1 cellular context compared by ENCODE assay signal in the genomic region with DNA sequence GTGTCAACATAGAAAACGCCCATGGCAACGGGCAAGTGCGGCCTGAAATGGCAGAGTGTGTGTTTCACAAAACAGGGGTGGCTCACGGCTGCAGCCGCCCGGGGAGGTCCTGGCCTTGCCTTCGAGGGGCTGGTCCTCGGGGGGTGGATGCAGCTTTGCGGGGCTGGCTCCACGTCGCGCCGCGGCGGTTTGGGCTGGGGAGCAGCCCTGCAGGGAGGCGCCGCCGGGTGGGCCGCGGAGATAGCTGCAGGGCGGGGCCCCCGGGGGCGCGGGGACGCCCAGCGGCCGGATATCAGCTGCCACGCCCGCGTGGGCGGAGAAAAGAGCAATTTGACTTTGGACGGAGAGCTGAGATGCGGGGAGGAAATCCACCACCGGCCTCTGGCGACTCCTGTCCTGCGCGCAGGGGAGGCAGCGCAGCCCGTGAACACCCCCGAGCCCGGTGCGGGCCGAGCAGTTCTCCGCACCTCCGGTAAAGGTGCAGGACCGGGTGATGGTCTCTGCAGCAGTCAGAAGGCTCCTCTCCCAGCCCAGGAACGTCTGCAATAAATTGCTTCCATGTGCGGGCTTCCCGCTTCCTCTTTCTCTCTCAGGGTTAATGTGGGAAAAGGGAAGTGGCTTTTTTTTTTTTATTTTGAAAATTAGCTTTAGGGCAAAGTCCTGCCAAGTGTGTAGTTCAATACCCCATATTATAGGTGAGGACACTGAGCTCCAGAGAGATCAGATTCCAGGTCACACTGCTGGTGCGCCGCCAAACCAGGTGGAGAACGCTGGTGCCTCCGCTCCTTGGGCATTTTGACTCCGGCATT.
A peak's percentile ranks its signal among the peaks of the same experiment; 100 is the strongest.
TF ChIP-seq lines count a peak whose summit lies in the region.

No MANE protein-coding gene starts in this region.

TF ChIP-seq in K562, 482 proteins besides CTCF, POLR2A, EP300 and RAD21 (continued from another document and continues in another):
- TF ChIP-seq, protein P1, sequence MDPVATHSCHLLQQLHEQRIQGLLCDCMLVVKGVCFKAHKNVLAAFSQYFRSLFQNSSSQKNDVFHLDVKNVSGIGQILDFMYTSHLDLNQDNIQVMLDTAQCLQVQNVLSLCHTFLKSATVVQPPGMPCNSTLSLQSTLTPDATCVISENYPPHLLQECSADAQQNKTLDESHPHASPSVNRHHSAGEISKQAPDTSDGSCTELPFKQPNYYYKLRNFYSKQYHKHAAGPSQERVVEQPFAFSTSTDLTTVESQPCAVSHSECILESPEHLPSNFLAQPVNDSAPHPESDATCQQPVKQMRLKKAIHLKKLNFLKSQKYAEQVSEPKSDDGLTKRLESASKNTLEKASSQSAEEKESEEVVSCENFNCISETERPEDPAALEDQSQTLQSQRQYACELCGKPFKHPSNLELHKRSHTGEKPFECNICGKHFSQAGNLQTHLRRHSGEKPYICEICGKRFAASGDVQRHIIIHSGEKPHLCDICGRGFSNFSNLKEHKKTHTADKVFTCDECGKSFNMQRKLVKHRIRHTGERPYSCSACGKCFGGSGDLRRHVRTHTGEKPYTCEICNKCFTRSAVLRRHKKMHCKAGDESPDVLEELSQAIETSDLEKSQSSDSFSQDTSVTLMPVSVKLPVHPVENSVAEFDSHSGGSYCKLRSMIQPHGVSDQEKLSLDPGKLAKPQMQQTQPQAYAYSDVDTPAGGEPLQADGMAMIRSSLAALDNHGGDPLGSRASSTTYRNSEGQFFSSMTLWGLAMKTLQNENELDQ (CRISPR knock-in tag; IDR thresholded peaks at IDR 0.05; ENCODE audit: borderline replicate concordance): no peak
- TF ChIP-seq ZNF717 (CRISPR knock-in tag; IDR thresholded peaks at IDR 0.05) (no peak), ZZZ3 (IDR thresholded peaks at IDR 0.05) (no peak), HNRNPLL (IDR thresholded peaks at IDR 0.05; ENCODE audit: low read depth, low read length, poor library complexity, severe bottlenecking) (no peak), NCOA1 (IDR thresholded peaks at IDR 0.05; ENCODE audit: low read depth) (peak; percentile 21; the same call in 1 of the 2 replicates), RNF2 (IDR thresholded peaks at IDR 0.05) (peak; percentile 83), ZEB2 (IDR thresholded peaks at IDR 0.05) (no peak), SMC3 (conservative IDR thresholded peaks at IDR 0.05; ENCODE audit: insufficient read depth, low read depth, low read length) (no peak), RAD51 (IDR thresholded peaks at IDR 0.05; ENCODE audit: borderline replicate concordance, low read depth) (no peak), NR2C1 (IDR thresholded peaks at IDR 0.05) (no peak), NR2C1 (tag; IDR thresholded peaks at IDR 0.05) (no peak), SRSF3 (IDR thresholded peaks at IDR 0.05; ENCODE audit: insufficient read depth, low read length) (no peak), MAFF (IDR thresholded peaks at IDR 0.05; ENCODE audit: low read length) (no peak), HIVEP1 (CRISPR knock-in tag; IDR thresholded peaks at IDR 0.05) (no peak), CHD4 (IDR thresholded peaks at IDR 0.05; ENCODE audit: insufficient read depth, insufficient replicate concordance, low read depth, low read length, poor library complexity, severe bottlenecking) (no peak), FOXA1 (IDR thresholded peaks at IDR 0.05; ENCODE audit: borderline replicate concordance) (peak; percentile 34; the same call in 1 of the 2 replicates), HLTF (IDR thresholded peaks at IDR 0.05) (no peak), MYC (IDR thresholded peaks at IDR 0.05; ENCODE audit: low read depth, low read length) (peak; percentile 73), MYC (CRISPR knock-in tag; IDR thresholded peaks at IDR 0.05; ENCODE audit: borderline replicate concordance, low read depth) (no peak), ZNF668 (CRISPR knock-in tag; IDR thresholded peaks at IDR 0.05) (no peak), DMBX1 (CRISPR knock-in tag; IDR thresholded peaks at IDR 0.05; ENCODE audit: borderline replicate concordance) (no peak; the same call in 1 of the 2 replicates), BRD4 (IDR thresholded peaks at IDR 0.05) (no peak), E2F3 (CRISPR knock-in tag; IDR thresholded peaks at IDR 0.05) (no peak), KHSRP (IDR thresholded peaks at IDR 0.05) (no peak), ZNF561 (CRISPR knock-in tag; conservative IDR thresholded peaks at IDR 0.05) (no peak), ERF (CRISPR knock-in tag; IDR thresholded peaks at IDR 0.05) (no peak), POLR3A (IDR thresholded peaks at IDR 0.05; ENCODE audit: borderline replicate concordance, extremely low read depth, insufficient read depth, insufficient read length) (no peak), POLR2H (tag; IDR thresholded peaks at IDR 0.05; ENCODE audit: low read depth) (peak; percentile 50; the same call in 1 of the 2 replicates)
- TF ChIP-seq, protein P2, sequence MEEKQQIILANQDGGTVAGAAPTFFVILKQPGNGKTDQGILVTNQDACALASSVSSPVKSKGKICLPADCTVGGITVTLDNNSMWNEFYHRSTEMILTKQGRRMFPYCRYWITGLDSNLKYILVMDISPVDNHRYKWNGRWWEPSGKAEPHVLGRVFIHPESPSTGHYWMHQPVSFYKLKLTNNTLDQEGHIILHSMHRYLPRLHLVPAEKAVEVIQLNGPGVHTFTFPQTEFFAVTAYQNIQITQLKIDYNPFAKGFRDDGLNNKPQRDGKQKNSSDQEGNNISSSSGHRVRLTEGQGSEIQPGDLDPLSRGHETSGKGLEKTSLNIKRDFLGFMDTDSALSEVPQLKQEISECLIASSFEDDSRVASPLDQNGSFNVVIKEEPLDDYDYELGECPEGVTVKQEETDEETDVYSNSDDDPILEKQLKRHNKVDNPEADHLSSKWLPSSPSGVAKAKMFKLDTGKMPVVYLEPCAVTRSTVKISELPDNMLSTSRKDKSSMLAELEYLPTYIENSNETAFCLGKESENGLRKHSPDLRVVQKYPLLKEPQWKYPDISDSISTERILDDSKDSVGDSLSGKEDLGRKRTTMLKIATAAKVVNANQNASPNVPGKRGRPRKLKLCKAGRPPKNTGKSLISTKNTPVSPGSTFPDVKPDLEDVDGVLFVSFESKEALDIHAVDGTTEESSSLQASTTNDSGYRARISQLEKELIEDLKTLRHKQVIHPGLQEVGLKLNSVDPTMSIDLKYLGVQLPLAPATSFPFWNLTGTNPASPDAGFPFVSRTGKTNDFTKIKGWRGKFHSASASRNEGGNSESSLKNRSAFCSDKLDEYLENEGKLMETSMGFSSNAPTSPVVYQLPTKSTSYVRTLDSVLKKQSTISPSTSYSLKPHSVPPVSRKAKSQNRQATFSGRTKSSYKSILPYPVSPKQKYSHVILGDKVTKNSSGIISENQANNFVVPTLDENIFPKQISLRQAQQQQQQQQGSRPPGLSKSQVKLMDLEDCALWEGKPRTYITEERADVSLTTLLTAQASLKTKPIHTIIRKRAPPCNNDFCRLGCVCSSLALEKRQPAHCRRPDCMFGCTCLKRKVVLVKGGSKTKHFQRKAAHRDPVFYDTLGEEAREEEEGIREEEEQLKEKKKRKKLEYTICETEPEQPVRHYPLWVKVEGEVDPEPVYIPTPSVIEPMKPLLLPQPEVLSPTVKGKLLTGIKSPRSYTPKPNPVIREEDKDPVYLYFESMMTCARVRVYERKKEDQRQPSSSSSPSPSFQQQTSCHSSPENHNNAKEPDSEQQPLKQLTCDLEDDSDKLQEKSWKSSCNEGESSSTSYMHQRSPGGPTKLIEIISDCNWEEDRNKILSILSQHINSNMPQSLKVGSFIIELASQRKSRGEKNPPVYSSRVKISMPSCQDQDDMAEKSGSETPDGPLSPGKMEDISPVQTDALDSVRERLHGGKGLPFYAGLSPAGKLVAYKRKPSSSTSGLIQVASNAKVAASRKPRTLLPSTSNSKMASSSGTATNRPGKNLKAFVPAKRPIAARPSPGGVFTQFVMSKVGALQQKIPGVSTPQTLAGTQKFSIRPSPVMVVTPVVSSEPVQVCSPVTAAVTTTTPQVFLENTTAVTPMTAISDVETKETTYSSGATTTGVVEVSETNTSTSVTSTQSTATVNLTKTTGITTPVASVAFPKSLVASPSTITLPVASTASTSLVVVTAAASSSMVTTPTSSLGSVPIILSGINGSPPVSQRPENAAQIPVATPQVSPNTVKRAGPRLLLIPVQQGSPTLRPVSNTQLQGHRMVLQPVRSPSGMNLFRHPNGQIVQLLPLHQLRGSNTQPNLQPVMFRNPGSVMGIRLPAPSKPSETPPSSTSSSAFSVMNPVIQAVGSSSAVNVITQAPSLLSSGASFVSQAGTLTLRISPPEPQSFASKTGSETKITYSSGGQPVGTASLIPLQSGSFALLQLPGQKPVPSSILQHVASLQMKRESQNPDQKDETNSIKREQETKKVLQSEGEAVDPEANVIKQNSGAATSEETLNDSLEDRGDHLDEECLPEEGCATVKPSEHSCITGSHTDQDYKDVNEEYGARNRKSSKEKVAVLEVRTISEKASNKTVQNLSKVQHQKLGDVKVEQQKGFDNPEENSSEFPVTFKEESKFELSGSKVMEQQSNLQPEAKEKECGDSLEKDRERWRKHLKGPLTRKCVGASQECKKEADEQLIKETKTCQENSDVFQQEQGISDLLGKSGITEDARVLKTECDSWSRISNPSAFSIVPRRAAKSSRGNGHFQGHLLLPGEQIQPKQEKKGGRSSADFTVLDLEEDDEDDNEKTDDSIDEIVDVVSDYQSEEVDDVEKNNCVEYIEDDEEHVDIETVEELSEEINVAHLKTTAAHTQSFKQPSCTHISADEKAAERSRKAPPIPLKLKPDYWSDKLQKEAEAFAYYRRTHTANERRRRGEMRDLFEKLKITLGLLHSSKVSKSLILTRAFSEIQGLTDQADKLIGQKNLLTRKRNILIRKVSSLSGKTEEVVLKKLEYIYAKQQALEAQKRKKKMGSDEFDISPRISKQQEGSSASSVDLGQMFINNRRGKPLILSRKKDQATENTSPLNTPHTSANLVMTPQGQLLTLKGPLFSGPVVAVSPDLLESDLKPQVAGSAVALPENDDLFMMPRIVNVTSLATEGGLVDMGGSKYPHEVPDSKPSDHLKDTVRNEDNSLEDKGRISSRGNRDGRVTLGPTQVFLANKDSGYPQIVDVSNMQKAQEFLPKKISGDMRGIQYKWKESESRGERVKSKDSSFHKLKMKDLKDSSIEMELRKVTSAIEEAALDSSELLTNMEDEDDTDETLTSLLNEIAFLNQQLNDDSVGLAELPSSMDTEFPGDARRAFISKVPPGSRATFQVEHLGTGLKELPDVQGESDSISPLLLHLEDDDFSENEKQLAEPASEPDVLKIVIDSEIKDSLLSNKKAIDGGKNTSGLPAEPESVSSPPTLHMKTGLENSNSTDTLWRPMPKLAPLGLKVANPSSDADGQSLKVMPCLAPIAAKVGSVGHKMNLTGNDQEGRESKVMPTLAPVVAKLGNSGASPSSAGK (IDR thresholded peaks at IDR 0.05): no peak
- TF ChIP-seq, protein P3, sequence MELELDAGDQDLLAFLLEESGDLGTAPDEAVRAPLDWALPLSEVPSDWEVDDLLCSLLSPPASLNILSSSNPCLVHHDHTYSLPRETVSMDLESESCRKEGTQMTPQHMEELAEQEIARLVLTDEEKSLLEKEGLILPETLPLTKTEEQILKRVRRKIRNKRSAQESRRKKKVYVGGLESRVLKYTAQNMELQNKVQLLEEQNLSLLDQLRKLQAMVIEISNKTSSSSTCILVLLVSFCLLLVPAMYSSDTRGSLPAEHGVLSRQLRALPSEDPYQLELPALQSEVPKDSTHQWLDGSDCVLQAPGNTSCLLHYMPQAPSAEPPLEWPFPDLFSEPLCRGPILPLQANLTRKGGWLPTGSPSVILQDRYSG (tag; conservative IDR thresholded peaks at IDR 0.05; ENCODE audit: low read depth): no peak
- TF ChIP-seq, protein P4, sequence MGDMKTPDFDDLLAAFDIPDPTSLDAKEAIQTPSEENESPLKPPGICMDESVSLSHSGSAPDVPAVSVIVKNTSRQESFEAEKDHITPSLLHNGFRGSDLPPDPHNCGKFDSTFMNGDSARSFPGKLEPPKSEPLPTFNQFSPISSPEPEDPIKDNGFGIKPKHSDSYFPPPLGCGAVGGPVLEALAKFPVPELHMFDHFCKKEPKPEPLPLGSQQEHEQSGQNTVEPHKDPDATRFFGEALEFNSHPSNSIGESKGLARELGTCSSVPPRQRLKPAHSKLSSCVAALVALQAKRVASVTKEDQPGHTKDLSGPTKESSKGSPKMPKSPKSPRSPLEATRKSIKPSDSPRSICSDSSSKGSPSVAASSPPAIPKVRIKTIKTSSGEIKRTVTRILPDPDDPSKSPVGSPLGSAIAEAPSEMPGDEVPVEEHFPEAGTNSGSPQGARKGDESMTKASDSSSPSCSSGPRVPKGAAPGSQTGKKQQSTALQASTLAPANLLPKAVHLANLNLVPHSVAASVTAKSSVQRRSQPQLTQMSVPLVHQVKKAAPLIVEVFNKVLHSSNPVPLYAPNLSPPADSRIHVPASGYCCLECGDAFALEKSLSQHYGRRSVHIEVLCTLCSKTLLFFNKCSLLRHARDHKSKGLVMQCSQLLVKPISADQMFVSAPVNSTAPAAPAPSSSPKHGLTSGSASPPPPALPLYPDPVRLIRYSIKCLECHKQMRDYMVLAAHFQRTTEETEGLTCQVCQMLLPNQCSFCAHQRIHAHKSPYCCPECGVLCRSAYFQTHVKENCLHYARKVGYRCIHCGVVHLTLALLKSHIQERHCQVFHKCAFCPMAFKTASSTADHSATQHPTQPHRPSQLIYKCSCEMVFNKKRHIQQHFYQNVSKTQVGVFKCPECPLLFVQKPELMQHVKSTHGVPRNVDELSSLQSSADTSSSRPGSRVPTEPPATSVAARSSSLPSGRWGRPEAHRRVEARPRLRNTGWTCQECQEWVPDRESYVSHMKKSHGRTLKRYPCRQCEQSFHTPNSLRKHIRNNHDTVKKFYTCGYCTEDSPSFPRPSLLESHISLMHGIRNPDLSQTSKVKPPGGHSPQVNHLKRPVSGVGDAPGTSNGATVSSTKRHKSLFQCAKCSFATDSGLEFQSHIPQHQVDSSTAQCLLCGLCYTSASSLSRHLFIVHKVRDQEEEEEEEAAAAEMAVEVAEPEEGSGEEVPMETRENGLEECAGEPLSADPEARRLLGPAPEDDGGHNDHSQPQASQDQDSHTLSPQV (IDR thresholded peaks at IDR 0.05): peak; percentile 50
- TF ChIP-seq, protein P5, sequence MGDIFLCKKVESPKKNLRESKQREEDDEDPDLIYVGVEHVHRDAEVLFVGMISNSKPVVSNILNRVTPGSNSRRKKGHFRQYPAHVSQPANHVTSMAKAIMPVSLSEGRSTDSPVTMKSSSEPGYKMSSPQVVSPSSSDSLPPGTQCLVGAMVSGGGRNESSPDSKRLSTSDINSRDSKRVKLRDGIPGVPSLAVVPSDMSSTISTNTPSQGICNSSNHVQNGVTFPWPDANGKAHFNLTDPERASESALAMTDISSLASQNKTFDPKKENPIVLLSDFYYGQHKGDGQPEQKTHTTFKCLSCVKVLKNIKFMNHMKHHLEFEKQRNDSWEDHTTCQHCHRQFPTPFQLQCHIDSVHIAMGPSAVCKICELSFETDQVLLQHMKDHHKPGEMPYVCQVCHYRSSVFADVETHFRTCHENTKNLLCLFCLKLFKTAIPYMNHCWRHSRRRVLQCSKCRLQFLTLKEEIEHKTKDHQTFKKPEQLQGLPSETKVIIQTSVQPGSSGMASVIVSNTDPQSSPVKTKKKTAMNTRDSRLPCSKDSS (IDR thresholded peaks at IDR 0.05; ENCODE audit: low read depth, partially characterized antibody): no peak
- TF ChIP-seq, protein P6, sequence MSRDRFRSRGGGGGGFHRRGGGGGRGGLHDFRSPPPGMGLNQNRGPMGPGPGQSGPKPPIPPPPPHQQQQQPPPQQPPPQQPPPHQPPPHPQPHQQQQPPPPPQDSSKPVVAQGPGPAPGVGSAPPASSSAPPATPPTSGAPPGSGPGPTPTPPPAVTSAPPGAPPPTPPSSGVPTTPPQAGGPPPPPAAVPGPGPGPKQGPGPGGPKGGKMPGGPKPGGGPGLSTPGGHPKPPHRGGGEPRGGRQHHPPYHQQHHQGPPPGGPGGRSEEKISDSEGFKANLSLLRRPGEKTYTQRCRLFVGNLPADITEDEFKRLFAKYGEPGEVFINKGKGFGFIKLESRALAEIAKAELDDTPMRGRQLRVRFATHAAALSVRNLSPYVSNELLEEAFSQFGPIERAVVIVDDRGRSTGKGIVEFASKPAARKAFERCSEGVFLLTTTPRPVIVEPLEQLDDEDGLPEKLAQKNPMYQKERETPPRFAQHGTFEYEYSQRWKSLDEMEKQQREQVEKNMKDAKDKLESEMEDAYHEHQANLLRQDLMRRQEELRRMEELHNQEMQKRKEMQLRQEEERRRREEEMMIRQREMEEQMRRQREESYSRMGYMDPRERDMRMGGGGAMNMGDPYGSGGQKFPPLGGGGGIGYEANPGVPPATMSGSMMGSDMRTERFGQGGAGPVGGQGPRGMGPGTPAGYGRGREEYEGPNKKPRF (IDR thresholded peaks at IDR 0.05; ENCODE audit: low read depth, low read length): no peak
